Comparison of ENCODE assay signal across 16 cellular contexts in genomic region chr2:75431757-75432156, GRCh38.
DNase-seq lines count a peak whose midpoint lies in the region; ATAC-seq, FAIRE-seq and TF ChIP-seq lines count a peak whose summit lies in the region.
"Had no signal": no experiment of that assay in that cellular context is flagged by ENCODE, and none has a peak within 500 bp of the region (broad histone marks: within the 10 kb centered on the region; RNA-seq: fewer than 3 reads in every experiment).

No MANE protein-coding gene starts in this region.

- H3K9me3 ChIP-seq in HepG2 (ENCODE audit: low read length): no peaks in the 10 kb centered on the region
- H3K9me3 ChIP-seq: SK-N-SH, uterus had no signal

- H3K79me2 ChIP-seq in HepG2 (ENCODE audit: insufficient read depth, low read length): no peaks in the 10 kb centered on the region

- BruUV-seq in HepG2 (replicated peaks; lab: Mats Ljungman, UMichigan): no TSS peak

- H3K36me3 ChIP-seq in HepG2 (replicated peaks in 1 of 2; ENCODE audit: control insufficient read depth in 1 of 2, insufficient read depth in 2 of 2, low read length in 2 of 2): no peaks in the 10 kb centered on the region
- H3K36me3 ChIP-seq: uterus had no signal

- H3K27ac ChIP-seq in HepG2 (ENCODE audit: extremely low read length, insufficient read depth, low read length): no peak overlapping the region
- H3K27ac ChIP-seq: C4-2B, uterus had no signal

- WGBS in HepG2 (ENCODE audit: low lambda C conversion rate): 21% methylated on average over 1 of the region's 1 CpG

- intact Hi-C loops in HepG2 (cut with micrococcal nuclease; ENCODE audit: unreplicated experiment): no loop called here

- TF ChIP-seq CTCF in GM10248 (IDR thresholded peaks at IDR 0.05; ENCODE audit: control extremely low read depth, extremely low read depth, low read depth, missing control alignments) (no peak), HepG2 (CRISPR knock-in tag; IDR thresholded peaks at IDR 0.05) (no peak)

- H3K4me3 ChIP-seq in HepG2 (replicated peaks in 1 of 3; ENCODE audit: insufficient read depth in 1 of 3, low read depth in 2 of 3, low read length in 3 of 3): no peak overlapping the region
- H3K4me3 ChIP-seq: uterus had no signal

- TF ChIP-seq EP300 in HepG2 (IDR thresholded peaks at IDR 0.05; ENCODE audit: low read depth in 2 of 2, low read length in 2 of 2): no peak
- TF ChIP-seq EP300 in HepG2 (CRISPR knock-in tag; IDR thresholded peaks at IDR 0.05; ENCODE audit: borderline replicate concordance): no peak

- POLR2A ChIA-PET in GM10248 (lab: Yijun Ruan, JAX): no interaction called here
- POLR2A ChIA-PET in HepG2 (lab: Yijun Ruan, JAX): no interaction called here

- DNase-seq in GM10248 (ENCODE audit: extremely low spot score) (peak; percentile 27), M059J (ENCODE audit: low read depth) (peak; percentile 27), HepG2 (ENCODE audit: low spot score) (no peak), T-helper 2 cell (no peak), ACHN (no peak)
- DNase-seq in stimulated activated CD4-positive, alpha-beta T cell treated with anti-CD3 and anti-CD28 coated beads, Interleukin-15, amount 100 ng/mL, for 24 hours: no peak
- DNase-seq: activated CD8-positive, alpha-beta memory T cell treated with anti-CD3 and anti-CD28 coated beads, Interleukin-2, amount 50 U/mL, for 4 hours; foreskin fibroblast; NCI-H1694; SK-N-SH; stimulated activated CD4-positive, alpha-beta T cell treated with anti-CD3 and anti-CD28 coated beads, Interleukin-4, amount 100 ng/mL, for 4 hours; uterus had no signal

- CTCF ChIA-PET in GM10248 (lab: Yijun Ruan, JAX): interaction anchor here (1.2 to 3.2 kb wide), 6 partner anchors 11 to 373 kb away, joined by 3 to 29 read pairs (median 3); no protein-coding TSS in a partner anchor
- CTCF ChIA-PET in HepG2 (lab: Yijun Ruan, JAX; ENCODE audit: low intra/inter-chr PET ratio, low total read pairs): no interaction called here

- ATAC-seq in GM19438 (IDR thresholded peaks at IDR 0.05; ENCODE audit: low read depth, unreplicated experiment): peak; percentile 54
- ATAC-seq in HG02885 (IDR thresholded peaks at IDR 0.05; ENCODE audit: poor library complexity, unreplicated experiment): peak; percentile 65
- ATAC-seq in HepG2: no peak
- ATAC-seq: HCT116 had no signal

- H3K4me2 ChIP-seq in HepG2 (ENCODE audit: low read depth, low read length): no peak overlapping the region
- H3K4me2 ChIP-seq: SK-N-SH had no signal

- TF ChIP-seq RAD21 in HepG2 (CRISPR knock-in tag; IDR thresholded peaks at IDR 0.05): no peak

- FAIRE-seq in HepG2 (lab: Jason Lieb, UNC): no peak

- TF ChIP-seq POLR2A in HepG2 (IDR thresholded peaks at IDR 0.05; ENCODE audit: insufficient read depth in 1 of 2, low read depth in 2 of 2, low read length in 2 of 2): no peak

- peaks cover 3 to 12% of the 10 kb centered on the region in 2 experiments; a peak in 3 of 5 replicates for H3K27me3 ChIP-seq in HepG2 (ENCODE audit: control insufficient read depth in 1 of 2, insufficient read depth in 2 of 2, low read length in 2 of 2)
- H3K27me3 ChIP-seq: uterus had no signal

- in situ Hi-C loops in HepG2 (cut with HindIII; ENCODE audit: extremely low pct_ligation_motif_present, low pct_unique_long_range_greater_than_20kb) (no loop called here), ACHN (cut with HindIII; ENCODE audit: low pct_ligation_motif_present, low pct_unique_long_range_greater_than_20kb, low sequenced_read_pairs) (no loop called here)

- no peak overlapping the region for H3K9ac ChIP-seq in HepG2 (ENCODE audit: insufficient read depth, low read depth, low read length)
- H3K9ac ChIP-seq: SK-N-SH had no signal

- no peaks in the 10 kb centered on the region for H4K20me1 ChIP-seq in HepG2 (ENCODE audit: insufficient read depth, low read length)

- H2AFZ ChIP-seq in HepG2 (ENCODE audit: low read length): no peak overlapping the region

- H3K4me1 ChIP-seq in HepG2 (ENCODE audit: insufficient read depth, low read length): no peaks in the 10 kb centered on the region
- H3K4me1 ChIP-seq: uterus had no signal

TF ChIP-seq in HepG2, 621 proteins besides CTCF, POLR2A, EP300 and RAD21:
- no peak for TF ChIP-seq ZNF501 (CRISPR knock-in tag; IDR thresholded peaks at IDR 0.05)
- TF ChIP-seq ZBTB7B (CRISPR knock-in tag; IDR thresholded peaks at IDR 0.05): no peak
- no peak for TF ChIP-seq ZNF891 (CRISPR knock-in tag; IDR thresholded peaks at IDR 0.05)
- TF ChIP-seq ZNF451 (CRISPR knock-in tag; IDR thresholded peaks at IDR 0.05): no peak
- TF ChIP-seq ZNF546 (CRISPR knock-in tag; conservative IDR thresholded peaks at IDR 0.05): no peak
- no peak for TF ChIP-seq KAT2B (IDR thresholded peaks at IDR 0.05; ENCODE audit: borderline replicate concordance, low read depth, low read length)
- no peak for TF ChIP-seq PPARG (CRISPR knock-in tag; conservative IDR thresholded peaks at IDR 0.05)
- TF ChIP-seq, protein P1, sequence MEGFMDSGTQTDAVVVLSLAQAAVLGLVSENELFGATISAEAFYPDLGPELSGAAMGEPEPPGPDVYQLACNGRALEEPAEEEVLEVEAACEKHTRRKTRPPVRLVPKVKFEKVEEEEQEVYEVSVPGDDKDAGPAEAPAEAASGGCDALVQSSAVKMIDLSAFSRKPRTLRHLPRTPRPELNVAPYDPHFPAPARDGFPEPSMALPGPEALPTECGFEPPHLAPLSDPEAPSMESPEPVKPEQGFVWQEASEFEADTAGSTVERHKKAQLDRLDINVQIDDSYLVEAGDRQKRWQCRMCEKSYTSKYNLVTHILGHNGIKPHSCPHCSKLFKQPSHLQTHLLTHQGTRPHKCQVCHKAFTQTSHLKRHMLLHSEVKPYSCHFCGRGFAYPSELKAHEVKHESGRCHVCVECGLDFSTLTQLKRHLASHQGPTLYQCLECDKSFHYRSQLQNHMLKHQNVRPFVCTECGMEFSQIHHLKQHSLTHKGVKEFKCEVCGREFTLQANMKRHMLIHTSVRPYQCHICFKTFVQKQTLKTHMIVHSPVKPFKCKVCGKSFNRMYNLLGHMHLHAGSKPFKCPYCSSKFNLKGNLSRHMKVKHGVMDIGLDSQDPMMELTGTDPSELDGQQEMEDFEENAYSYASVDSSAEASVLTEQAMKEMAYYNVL (CRISPR knock-in tag; IDR thresholded peaks at IDR 0.05; ENCODE audit: borderline replicate concordance): no peak
- no peak for TF ChIP-seq TCF7L2 (IDR thresholded peaks at IDR 0.05; ENCODE audit: low read depth, low read length)
- TF ChIP-seq WIZ (CRISPR knock-in tag; IDR thresholded peaks at IDR 0.05): no peak
- TF ChIP-seq KLF6 (CRISPR knock-in tag; IDR thresholded peaks at IDR 0.05): no peak
- no peak for TF ChIP-seq ZBTB42 (CRISPR knock-in tag; IDR thresholded peaks at IDR 0.05)
- TF ChIP-seq ZNF234 (CRISPR knock-in tag; conservative IDR thresholded peaks at IDR 0.05): no peak
- TF ChIP-seq MAFK (conservative IDR thresholded peaks at IDR 0.05 in 1 of 2, IDR thresholded peaks at IDR 0.05 in 1 of 2; ENCODE audit: low read length in 2 of 2): no peak
- no peak for TF ChIP-seq NFE2 (CRISPR knock-in tag; IDR thresholded peaks at IDR 0.05)
- no peak for TF ChIP-seq ZNF136 (CRISPR knock-in tag; IDR thresholded peaks at IDR 0.05; ENCODE audit: low read depth)

Comparison
In these comparisons a context has a peak if more than half of its experiments do, and no peak if none do; other contexts are left out.
1. DNase-seq: peak in GM10248 (single experiment) and M059J (single experiment); none in HepG2 (single experiment), T-helper 2 cell (0 of 5), ACHN (single experiment) and stimulated activated CD4-positive, alpha-beta T cell treated with anti-CD3 and anti-CD28 coated beads, Interleukin-15, amount 100 ng/mL, for 24 hours (single experiment).